7 cellular contexts compared by ENCODE assay signal in genomic region chrX:231637-232277, GRCh38. TPM values are rescaled to one million over a fixed set of nuclear protein-coding genes. Genes with fewer than 3 reads are reported as not detected.
DNase-seq lines count a peak whose midpoint lies in the region; ATAC-seq, FAIRE-seq and TF ChIP-seq lines count a peak whose summit lies in the region.
"Not testable (repeated sequence)": the region's sequence is repeated elsewhere in the genome, so short reads cannot be mapped to it uniquely, and the experiment has no call there.

No MANE protein-coding gene starts in this region.

- H3K36me3 ChIP-seq in lower lobe of right lung, result not testable (repeated sequence)

- TF ChIP-seq CTCF in lower lobe of right lung (IDR thresholded peaks at IDR 0.05), result not testable (repeated sequence)

- peak; percentile 91 for FAIRE-seq in colon (lab: Jason Lieb, UNC)

- H3K4me3 ChIP-seq in lower lobe of right lung, result not testable (repeated sequence)

- not testable (repeated sequence) for H3K27ac ChIP-seq in lower lobe of right lung

- H3K4me1 ChIP-seq in lower lobe of right lung, result not testable (repeated sequence)

- peak; percentile 95 for ATAC-seq in GM18511 (IDR thresholded peaks at IDR 0.05; ENCODE audit: unreplicated experiment)
- peak; percentile 91 for ATAC-seq in GM19467 (IDR thresholded peaks at IDR 0.05; ENCODE audit: unreplicated experiment)
- ATAC-seq in HG02642 (IDR thresholded peaks at IDR 0.05; ENCODE audit: poor library complexity, unreplicated experiment), result peak; percentile 97
- ATAC-seq in HG03139 (IDR thresholded peaks at IDR 0.05; ENCODE audit: unreplicated experiment), result peak; percentile 88
- peak; percentile 94 for ATAC-seq in SK-N-SH treated with all-trans-retinoic acid at 6 μM for 48 hours
- peak; percentile 97 for ATAC-seq in lower lobe of right lung

- intact Hi-C loops in lower lobe of right lung (cut with DNase I), result not testable (repeated sequence)

- H3K27me3 ChIP-seq in lower lobe of right lung (ENCODE audit: low read depth), result not testable (repeated sequence)

- DNase-seq in lower lobe of right lung, result not testable (repeated sequence)

- H3K9me3 ChIP-seq in lower lobe of right lung, result not testable (repeated sequence)

RNA-seq across cellular contexts. Expression of gene PLCXD1, which starts 49.4 kb away (rescaled TPM):
- 23.7 TPM for total RNA-seq in lower lobe of right lung
